Comparison of ENCODE assay signal across 2 cellular contexts in the genomic region with DNA sequence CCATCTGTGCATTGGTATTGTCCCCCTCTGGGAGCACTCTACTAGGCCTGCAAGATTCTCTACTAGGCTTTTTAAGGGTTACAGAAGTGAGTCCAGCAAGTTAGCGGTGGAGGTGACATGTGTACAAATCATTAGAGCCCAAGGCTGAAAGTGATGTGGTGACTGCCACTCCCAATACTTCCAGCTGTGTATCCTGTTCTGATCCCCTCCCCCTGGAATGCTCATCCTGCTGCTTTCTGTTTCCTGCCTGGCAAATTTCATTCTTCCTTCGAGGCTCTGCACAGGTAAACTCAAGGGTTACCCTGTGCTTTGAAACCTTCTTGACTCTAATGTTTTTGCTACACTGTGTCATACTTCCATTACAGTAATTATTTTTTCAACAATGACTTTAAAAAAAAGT.
TF ChIP-seq lines count a peak whose summit lies in the region.

No MANE protein-coding gene starts in this region.

TF ChIP-seq in GM23338, 12 proteins besides CTCF, POLR2A, EP300 and RAD21:
- TF ChIP-seq, protein P1, sequence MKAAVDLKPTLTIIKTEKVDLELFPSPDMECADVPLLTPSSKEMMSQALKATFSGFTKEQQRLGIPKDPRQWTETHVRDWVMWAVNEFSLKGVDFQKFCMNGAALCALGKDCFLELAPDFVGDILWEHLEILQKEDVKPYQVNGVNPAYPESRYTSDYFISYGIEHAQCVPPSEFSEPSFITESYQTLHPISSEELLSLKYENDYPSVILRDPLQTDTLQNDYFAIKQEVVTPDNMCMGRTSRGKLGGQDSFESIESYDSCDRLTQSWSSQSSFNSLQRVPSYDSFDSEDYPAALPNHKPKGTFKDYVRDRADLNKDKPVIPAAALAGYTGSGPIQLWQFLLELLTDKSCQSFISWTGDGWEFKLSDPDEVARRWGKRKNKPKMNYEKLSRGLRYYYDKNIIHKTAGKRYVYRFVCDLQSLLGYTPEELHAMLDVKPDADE (IDR thresholded peaks at IDR 0.05): no peak
- TF ChIP-seq POLR2AphosphoS5 (IDR thresholded peaks at IDR 0.05; ENCODE audit: low read depth) (no peak), STAT1 (IDR thresholded peaks at IDR 0.05; ENCODE audit: unreplicated experiment) (no peak), EZH2phosphoT487 (IDR thresholded peaks at IDR 0.05; ENCODE audit: unreplicated experiment) (no peak), NANOG (IDR thresholded peaks at IDR 0.05; ENCODE audit: borderline replicate concordance) (no peak)
- TF ChIP-seq, protein P2, sequence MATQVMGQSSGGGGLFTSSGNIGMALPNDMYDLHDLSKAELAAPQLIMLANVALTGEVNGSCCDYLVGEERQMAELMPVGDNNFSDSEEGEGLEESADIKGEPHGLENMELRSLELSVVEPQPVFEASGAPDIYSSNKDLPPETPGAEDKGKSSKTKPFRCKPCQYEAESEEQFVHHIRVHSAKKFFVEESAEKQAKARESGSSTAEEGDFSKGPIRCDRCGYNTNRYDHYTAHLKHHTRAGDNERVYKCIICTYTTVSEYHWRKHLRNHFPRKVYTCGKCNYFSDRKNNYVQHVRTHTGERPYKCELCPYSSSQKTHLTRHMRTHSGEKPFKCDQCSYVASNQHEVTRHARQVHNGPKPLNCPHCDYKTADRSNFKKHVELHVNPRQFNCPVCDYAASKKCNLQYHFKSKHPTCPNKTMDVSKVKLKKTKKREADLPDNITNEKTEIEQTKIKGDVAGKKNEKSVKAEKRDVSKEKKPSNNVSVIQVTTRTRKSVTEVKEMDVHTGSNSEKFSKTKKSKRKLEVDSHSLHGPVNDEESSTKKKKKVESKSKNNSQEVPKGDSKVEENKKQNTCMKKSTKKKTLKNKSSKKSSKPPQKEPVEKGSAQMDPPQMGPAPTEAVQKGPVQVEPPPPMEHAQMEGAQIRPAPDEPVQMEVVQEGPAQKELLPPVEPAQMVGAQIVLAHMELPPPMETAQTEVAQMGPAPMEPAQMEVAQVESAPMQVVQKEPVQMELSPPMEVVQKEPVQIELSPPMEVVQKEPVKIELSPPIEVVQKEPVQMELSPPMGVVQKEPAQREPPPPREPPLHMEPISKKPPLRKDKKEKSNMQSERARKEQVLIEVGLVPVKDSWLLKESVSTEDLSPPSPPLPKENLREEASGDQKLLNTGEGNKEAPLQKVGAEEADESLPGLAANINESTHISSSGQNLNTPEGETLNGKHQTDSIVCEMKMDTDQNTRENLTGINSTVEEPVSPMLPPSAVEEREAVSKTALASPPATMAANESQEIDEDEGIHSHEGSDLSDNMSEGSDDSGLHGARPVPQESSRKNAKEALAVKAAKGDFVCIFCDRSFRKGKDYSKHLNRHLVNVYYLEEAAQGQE (IDR thresholded peaks at IDR 0.05; ENCODE audit: unreplicated experiment): no peak
- TF ChIP-seq, protein P3, sequence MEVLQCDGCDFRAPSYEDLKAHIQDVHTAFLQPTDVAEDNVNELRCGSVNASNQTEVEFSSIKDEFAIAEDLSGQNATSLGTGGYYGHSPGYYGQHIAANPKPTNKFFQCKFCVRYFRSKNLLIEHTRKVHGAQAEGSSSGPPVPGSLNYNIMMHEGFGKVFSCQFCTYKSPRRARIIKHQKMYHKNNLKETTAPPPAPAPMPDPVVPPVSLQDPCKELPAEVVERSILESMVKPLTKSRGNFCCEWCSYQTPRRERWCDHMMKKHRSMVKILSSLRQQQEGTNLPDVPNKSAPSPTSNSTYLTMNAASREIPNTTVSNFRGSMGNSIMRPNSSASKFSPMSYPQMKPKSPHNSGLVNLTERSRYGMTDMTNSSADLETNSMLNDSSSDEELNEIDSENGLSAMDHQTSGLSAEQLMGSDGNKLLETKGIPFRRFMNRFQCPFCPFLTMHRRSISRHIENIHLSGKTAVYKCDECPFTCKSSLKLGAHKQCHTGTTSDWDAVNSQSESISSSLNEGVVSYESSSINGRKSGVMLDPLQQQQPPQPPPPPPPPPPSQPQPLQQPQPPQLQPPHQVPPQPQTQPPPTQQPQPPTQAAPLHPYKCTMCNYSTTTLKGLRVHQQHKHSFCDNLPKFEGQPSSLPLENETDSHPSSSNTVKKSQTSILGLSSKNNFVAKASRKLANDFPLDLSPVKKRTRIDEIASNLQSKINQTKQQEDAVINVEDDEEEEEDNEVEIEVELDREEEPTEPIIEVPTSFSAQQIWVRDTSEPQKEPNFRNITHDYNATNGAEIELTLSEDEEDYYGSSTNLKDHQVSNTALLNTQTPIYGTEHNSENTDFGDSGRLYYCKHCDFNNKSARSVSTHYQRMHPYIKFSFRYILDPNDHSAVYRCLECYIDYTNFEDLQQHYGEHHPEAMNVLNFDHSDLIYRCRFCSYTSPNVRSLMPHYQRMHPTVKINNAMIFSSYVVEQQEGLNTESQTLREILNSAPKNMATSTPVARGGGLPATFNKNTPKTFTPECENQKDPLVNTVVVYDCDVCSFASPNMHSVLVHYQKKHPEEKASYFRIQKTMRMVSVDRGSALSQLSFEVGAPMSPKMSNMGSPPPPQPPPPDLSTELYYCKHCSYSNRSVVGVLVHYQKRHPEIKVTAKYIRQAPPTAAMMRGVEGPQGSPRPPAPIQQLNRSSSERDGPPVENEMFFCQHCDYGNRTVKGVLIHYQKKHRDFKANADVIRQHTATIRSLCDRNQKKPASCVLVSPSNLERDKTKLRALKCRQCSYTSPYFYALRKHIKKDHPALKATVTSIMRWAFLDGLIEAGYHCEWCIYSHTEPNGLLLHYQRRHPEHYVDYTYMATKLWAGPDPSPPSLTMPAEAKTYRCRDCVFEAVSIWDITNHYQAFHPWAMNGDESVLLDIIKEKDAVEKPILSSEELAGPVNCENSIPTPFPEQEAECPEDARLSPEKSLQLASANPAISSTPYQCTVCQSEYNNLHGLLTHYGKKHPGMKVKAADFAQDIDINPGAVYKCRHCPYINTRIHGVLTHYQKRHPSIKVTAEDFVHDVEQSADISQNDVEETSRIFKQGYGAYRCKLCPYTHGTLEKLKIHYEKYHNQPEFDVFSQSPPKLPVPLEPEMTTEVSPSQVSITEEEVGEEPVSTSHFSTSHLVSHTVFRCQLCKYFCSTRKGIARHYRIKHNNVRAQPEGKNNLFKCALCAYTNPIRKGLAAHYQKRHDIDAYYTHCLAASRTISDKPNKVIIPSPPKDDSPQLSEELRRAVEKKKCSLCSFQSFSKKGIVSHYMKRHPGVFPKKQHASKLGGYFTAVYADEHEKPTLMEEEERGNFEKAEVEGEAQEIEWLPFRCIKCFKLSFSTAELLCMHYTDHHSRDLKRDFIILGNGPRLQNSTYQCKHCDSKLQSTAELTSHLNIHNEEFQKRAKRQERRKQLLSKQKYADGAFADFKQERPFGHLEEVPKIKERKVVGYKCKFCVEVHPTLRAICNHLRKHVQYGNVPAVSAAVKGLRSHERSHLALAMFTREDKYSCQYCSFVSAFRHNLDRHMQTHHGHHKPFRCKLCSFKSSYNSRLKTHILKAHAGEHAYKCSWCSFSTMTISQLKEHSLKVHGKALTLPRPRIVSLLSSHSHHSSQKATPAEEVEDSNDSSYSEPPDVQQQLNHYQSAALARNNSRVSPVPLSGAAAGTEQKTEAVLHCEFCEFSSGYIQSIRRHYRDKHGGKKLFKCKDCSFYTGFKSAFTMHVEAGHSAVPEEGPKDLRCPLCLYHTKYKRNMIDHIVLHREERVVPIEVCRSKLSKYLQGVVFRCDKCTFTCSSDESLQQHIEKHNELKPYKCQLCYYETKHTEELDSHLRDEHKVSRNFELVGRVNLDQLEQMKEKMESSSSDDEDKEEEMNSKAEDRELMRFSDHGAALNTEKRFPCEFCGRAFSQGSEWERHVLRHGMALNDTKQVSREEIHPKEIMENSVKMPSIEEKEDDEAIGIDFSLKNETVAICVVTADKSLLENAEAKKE (CRISPR knock-in tag; IDR thresholded peaks at IDR 0.05): no peak

TF ChIP-seq in H1, 55 proteins besides CTCF, POLR2A, EP300 and RAD21:
- peak; percentile 88 for TF ChIP-seq TEAD4 (IDR thresholded peaks at IDR 0.05; ENCODE audit: low read depth, low read length)
- TF ChIP-seq JUN (IDR thresholded peaks at IDR 0.05; ENCODE audit: low read depth, low read length): no peak
